1 cellular context compared by ENCODE assay signal in the genomic region with DNA sequence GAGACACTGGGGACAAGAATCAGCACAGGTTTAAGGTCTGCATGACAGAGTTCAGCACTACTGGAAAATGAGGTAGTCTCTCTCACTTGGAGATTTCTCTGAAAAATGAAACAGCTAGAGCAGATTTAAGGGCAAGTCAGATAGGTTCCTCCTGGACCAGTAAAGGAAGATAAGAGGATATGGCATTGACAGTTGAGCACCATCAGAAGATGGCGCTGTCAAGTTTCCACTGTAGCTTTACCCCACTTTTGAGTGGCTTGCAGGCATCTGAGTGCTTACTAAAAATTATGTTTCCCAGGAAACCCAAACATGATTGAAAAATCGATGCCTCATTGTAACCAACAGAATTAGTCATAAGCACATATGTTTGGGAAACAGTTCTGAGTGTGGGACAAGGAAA.
TF ChIP-seq lines count a peak whose summit lies in the region.

No MANE protein-coding gene starts in this region.

TF ChIP-seq in GM23338, 12 proteins besides CTCF, POLR2A, EP300 and RAD21 (continued from another document):
- TF ChIP-seq, protein P1, sequence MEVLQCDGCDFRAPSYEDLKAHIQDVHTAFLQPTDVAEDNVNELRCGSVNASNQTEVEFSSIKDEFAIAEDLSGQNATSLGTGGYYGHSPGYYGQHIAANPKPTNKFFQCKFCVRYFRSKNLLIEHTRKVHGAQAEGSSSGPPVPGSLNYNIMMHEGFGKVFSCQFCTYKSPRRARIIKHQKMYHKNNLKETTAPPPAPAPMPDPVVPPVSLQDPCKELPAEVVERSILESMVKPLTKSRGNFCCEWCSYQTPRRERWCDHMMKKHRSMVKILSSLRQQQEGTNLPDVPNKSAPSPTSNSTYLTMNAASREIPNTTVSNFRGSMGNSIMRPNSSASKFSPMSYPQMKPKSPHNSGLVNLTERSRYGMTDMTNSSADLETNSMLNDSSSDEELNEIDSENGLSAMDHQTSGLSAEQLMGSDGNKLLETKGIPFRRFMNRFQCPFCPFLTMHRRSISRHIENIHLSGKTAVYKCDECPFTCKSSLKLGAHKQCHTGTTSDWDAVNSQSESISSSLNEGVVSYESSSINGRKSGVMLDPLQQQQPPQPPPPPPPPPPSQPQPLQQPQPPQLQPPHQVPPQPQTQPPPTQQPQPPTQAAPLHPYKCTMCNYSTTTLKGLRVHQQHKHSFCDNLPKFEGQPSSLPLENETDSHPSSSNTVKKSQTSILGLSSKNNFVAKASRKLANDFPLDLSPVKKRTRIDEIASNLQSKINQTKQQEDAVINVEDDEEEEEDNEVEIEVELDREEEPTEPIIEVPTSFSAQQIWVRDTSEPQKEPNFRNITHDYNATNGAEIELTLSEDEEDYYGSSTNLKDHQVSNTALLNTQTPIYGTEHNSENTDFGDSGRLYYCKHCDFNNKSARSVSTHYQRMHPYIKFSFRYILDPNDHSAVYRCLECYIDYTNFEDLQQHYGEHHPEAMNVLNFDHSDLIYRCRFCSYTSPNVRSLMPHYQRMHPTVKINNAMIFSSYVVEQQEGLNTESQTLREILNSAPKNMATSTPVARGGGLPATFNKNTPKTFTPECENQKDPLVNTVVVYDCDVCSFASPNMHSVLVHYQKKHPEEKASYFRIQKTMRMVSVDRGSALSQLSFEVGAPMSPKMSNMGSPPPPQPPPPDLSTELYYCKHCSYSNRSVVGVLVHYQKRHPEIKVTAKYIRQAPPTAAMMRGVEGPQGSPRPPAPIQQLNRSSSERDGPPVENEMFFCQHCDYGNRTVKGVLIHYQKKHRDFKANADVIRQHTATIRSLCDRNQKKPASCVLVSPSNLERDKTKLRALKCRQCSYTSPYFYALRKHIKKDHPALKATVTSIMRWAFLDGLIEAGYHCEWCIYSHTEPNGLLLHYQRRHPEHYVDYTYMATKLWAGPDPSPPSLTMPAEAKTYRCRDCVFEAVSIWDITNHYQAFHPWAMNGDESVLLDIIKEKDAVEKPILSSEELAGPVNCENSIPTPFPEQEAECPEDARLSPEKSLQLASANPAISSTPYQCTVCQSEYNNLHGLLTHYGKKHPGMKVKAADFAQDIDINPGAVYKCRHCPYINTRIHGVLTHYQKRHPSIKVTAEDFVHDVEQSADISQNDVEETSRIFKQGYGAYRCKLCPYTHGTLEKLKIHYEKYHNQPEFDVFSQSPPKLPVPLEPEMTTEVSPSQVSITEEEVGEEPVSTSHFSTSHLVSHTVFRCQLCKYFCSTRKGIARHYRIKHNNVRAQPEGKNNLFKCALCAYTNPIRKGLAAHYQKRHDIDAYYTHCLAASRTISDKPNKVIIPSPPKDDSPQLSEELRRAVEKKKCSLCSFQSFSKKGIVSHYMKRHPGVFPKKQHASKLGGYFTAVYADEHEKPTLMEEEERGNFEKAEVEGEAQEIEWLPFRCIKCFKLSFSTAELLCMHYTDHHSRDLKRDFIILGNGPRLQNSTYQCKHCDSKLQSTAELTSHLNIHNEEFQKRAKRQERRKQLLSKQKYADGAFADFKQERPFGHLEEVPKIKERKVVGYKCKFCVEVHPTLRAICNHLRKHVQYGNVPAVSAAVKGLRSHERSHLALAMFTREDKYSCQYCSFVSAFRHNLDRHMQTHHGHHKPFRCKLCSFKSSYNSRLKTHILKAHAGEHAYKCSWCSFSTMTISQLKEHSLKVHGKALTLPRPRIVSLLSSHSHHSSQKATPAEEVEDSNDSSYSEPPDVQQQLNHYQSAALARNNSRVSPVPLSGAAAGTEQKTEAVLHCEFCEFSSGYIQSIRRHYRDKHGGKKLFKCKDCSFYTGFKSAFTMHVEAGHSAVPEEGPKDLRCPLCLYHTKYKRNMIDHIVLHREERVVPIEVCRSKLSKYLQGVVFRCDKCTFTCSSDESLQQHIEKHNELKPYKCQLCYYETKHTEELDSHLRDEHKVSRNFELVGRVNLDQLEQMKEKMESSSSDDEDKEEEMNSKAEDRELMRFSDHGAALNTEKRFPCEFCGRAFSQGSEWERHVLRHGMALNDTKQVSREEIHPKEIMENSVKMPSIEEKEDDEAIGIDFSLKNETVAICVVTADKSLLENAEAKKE (CRISPR knock-in tag; IDR thresholded peaks at IDR 0.05), result no peak
- TF ChIP-seq EZH2phosphoT487 (IDR thresholded peaks at IDR 0.05; ENCODE audit: unreplicated experiment) (no peak), CREB1 (CRISPR knock-in tag; IDR thresholded peaks at IDR 0.05; ENCODE audit: low read depth) (no peak), NANOG (IDR thresholded peaks at IDR 0.05; ENCODE audit: borderline replicate concordance) (no peak), EZH2 (IDR thresholded peaks at IDR 0.05; ENCODE audit: low read depth, unreplicated experiment) (no peak)
